In genomic region chr17:79812206-79812968, GRCh38 we compare ENCODE assay signal across 1 cellular context.
TF ChIP-seq lines count a peak whose summit lies in the region.

No MANE protein-coding gene starts in this region.

TF ChIP-seq in HCT116, 20 proteins besides CTCF, POLR2A, EP300 and RAD21 (continued from another document):
- TF ChIP-seq REST (IDR thresholded peaks at IDR 0.05; ENCODE audit: low read depth), result no peak
- no peak for TF ChIP-seq ATF3 (IDR thresholded peaks at IDR 0.05)
- TF ChIP-seq SP1 (IDR thresholded peaks at IDR 0.05; ENCODE audit: low read depth), result no peak
- no peak for TF ChIP-seq ZBTB33 (IDR thresholded peaks at IDR 0.05; ENCODE audit: extremely low read depth, insufficient replicate concordance, low read length)
- no peak for TF ChIP-seq EGR1 (IDR thresholded peaks at IDR 0.05; ENCODE audit: low read depth)
- TF ChIP-seq MAX (IDR thresholded peaks at IDR 0.05), result no peak
- TF ChIP-seq ZNF274 (IDR thresholded peaks at IDR 0.05; ENCODE audit: low read depth, low read length), result no peak
- TF ChIP-seq SIN3A (IDR thresholded peaks at IDR 0.05; ENCODE audit: low read depth), result no peak
- no peak for TF ChIP-seq EZH2 (IDR thresholded peaks at IDR 0.05)
- TF ChIP-seq JUND (IDR thresholded peaks at IDR 0.05), result no peak
- TF ChIP-seq CEBPB (IDR thresholded peaks at IDR 0.05; ENCODE audit: low read depth), result no peak
- TF ChIP-seq EZH2phosphoT487 (IDR thresholded peaks at IDR 0.05; ENCODE audit: borderline replicate concordance), result no peak
- TF ChIP-seq ELF1 (IDR thresholded peaks at IDR 0.05; ENCODE audit: borderline replicate concordance, low read depth), result no peak
- no peak for TF ChIP-seq POLR2AphosphoS5 (IDR thresholded peaks at IDR 0.05; ENCODE audit: low read depth, low read length)
TF ChIP-seq in HCT116: peak in this region for 0.
